Comparison of ENCODE assay signal across 3 cellular contexts in the genomic region with DNA sequence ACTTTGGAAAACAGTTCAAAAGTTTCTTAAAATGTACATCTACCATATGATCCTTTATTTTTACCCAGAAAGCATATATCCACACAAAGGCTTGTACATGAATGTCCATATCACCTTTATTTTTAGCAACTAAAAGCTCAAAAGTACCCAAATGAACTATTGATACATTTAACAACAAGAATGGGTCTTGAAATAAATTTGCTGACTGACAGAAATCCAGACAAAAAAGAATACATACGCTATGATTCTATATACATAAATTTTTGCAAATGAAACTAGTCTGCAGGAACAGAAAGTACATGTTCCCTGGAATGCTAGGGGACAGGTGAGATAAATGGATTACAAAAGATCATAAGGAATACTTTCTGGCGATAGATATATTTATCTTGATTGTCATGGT.
A peak's percentile ranks its signal among the peaks of the same experiment; 100 is the strongest.
TF ChIP-seq lines count a peak whose summit lies in the region.

No MANE protein-coding gene starts in this region.

TF ChIP-seq in HepG2, 621 proteins besides CTCF, POLR2A, EP300 and RAD21 (continued from another document):
- TF ChIP-seq MAFK (conservative IDR thresholded peaks at IDR 0.05 in 1 of 2, IDR thresholded peaks at IDR 0.05 in 1 of 2; ENCODE audit: low read length in 2 of 2) (peak; percentile 70 to 74), SALL1 (CRISPR knock-in tag; IDR thresholded peaks at IDR 0.05) (no peak), MATR3 (CRISPR knock-in tag; IDR thresholded peaks at IDR 0.05) (no peak), CBX5 (CRISPR knock-in tag; IDR thresholded peaks at IDR 0.05; ENCODE audit: borderline replicate concordance) (no peak), MAFF (IDR thresholded peaks at IDR 0.05; ENCODE audit: low read depth, low read length) (peak; percentile 43; the same call in 1 of the 2 replicates)
- TF ChIP-seq, protein P1, sequence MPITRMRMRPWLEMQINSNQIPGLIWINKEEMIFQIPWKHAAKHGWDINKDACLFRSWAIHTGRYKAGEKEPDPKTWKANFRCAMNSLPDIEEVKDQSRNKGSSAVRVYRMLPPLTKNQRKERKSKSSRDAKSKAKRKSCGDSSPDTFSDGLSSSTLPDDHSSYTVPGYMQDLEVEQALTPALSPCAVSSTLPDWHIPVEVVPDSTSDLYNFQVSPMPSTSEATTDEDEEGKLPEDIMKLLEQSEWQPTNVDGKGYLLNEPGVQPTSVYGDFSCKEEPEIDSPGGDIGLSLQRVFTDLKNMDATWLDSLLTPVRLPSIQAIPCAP (CRISPR knock-in tag; IDR thresholded peaks at IDR 0.05; ENCODE audit: low read depth), result no peak
- TF ChIP-seq, protein P2, sequence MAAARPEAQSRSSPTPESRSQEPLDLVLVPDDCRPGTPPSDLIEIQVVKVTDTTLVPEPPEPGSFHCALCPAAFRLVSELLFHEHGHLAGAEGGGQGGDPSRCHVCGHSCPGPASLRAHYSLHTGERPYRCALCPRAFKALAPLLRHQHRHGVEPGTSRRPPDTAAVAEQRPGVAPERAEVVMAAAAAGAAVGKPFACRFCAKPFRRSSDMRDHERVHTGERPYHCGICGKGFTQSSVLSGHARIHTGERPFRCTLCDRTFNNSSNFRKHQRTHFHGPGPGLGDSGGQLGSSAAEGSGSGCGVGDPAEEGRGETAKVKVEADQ (CRISPR knock-in tag; IDR thresholded peaks at IDR 0.05; ENCODE audit: borderline replicate concordance), result no peak
- TF ChIP-seq, protein P3, sequence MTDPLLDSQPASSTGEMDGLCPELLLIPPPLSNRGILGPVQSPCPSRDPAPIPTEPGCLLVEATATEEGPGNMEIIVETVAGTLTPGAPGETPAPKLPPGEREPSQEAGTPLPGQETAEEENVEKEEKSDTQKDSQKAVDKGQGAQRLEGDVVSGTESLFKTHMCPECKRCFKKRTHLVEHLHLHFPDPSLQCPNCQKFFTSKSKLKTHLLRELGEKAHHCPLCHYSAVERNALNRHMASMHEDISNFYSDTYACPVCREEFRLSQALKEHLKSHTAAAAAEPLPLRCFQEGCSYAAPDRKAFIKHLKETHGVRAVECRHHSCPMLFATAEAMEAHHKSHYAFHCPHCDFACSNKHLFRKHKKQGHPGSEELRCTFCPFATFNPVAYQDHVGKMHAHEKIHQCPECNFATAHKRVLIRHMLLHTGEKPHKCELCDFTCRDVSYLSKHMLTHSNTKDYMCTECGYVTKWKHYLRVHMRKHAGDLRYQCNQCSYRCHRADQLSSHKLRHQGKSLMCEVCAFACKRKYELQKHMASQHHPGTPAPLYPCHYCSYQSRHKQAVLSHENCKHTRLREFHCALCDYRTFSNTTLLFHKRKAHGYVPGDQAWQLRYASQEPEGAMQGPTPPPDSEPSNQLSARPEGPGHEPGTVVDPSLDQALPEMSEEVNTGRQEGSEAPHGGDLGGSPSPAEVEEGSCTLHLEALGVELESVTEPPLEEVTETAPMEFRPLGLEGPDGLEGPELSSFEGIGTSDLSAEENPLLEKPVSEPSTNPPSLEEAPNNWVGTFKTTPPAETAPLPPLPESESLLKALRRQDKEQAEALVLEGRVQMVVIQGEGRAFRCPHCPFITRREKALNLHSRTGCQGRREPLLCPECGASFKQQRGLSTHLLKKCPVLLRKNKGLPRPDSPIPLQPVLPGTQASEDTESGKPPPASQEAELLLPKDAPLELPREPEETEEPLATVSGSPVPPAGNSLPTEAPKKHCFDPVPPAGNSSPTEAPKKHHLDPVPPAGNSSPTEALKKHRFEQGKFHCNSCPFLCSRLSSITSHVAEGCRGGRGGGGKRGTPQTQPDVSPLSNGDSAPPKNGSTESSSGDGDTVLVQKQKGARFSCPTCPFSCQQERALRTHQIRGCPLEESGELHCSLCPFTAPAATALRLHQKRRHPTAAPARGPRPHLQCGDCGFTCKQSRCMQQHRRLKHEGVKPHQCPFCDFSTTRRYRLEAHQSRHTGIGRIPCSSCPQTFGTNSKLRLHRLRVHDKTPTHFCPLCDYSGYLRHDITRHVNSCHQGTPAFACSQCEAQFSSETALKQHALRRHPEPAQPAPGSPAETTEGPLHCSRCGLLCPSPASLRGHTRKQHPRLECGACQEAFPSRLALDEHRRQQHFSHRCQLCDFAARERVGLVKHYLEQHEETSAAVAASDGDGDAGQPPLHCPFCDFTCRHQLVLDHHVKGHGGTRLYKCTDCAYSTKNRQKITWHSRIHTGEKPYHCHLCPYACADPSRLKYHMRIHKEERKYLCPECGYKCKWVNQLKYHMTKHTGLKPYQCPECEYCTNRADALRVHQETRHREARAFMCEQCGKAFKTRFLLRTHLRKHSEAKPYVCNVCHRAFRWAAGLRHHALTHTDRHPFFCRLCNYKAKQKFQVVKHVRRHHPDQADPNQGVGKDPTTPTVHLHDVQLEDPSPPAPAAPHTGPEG (CRISPR knock-in tag; IDR thresholded peaks at IDR 0.05), result no peak

TF ChIP-seq in A549, 52 proteins besides CTCF, POLR2A, EP300 and RAD21 (continued from another document):
- TF ChIP-seq, protein P4, sequence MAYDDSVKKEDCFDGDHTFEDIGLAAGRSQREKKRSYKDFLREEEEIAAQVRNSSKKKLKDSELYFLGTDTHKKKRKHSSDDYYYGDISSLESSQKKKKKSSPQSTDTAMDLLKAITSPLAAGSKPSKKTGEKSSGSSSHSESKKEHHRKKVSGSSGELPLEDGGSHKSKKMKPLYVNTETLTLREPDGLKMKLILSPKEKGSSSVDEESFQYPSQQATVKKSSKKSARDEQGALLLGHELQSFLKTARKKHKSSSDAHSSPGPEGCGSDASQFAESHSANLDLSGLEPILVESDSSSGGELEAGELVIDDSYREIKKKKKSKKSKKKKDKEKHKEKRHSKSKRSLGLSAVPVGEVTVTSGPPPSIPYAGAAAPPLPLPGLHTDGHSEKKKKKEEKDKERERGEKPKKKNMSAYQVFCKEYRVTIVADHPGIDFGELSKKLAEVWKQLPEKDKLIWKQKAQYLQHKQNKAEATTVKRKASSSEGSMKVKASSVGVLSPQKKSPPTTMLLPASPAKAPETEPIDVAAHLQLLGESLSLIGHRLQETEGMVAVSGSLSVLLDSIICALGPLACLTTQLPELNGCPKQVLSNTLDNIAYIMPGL (CRISPR knock-in tag; IDR thresholded peaks at IDR 0.05; ENCODE audit: borderline replicate concordance), result no peak
- no peak for TF ChIP-seq FOXS1 (CRISPR knock-in tag; IDR thresholded peaks at IDR 0.05)
- peak; percentile 65 for TF ChIP-seq MAFK (IDR thresholded peaks at IDR 0.05; ENCODE audit: partially characterized antibody)
- TF ChIP-seq EHMT2 (IDR thresholded peaks at IDR 0.05; ENCODE audit: low read depth), result no peak
- no peak for TF ChIP-seq JUN (IDR thresholded peaks at IDR 0.05)

TF ChIP-seq in K562, 482 proteins besides CTCF, POLR2A, EP300 and RAD21 (continued from another document):
- peak; percentile 35 for TF ChIP-seq C11orf30 (IDR thresholded peaks at IDR 0.05; ENCODE audit: low read depth)
